Comparison of ENCODE assay signal across 8 cellular contexts in the genomic region with DNA sequence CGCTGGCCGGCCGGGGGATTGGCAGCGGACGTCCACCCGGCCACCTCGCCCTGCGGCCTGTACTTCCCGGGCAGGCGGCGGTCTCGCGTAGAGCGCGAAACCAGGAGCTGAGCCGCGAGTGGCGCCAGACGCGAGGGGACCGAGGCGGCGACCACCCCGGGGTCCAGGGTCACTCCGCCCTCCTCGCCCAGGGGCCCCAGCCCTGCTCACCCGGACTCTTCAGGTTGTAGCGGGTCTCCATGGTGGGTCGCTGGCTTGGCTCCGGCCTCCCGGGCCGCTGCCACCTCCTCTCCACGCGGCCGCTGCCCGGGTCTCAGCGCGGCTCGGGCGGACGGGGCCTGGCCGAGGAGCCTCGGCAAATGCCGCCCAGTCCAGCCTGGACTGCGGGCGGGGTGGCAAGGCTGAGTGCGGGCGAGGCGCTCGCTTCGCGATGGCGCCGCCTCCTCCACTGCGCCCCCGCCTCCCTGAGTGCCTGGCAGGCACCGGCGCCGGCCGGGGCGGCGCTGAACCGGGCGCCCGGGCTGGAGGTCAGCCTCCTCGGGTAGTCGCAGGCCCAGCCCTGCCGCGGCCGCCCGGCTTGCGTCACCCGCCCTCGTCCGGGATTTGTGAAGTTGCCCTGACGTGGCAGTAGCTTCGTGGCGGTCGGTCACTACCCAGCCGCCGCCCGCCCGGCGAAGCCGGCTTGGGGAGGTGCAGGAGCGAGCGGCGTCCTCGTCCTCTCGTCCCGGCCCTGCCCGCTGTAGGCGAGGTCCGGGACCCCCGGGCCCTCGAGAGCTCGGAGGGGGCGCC.
DNase-seq lines count a peak whose midpoint lies in the region; ATAC-seq and TF ChIP-seq lines count a peak whose summit lies in the region.

A gene with protein sequence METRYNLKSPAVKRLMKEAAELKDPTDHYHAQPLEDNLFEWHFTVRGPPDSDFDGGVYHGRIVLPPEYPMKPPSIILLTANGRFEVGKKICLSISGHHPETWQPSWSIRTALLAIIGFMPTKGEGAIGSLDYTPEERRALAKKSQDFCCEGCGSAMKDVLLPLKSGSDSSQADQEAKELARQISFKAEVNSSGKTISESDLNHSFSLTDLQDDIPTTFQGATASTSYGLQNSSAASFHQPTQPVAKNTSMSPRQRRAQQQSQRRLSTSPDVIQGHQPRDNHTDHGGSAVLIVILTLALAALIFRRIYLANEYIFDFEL (minus strand): TSS at position 394 of the 789 bp plus-strand sequence. CDS start 153 bp downstream, at position 241.

- DNase-seq in NCI-H82 (lab: John Stamatoyannopoulos, UW) (peak; percentile 69), NCI-H82 treated with DMSO at 0.1 percent for 48 hours (lab: John Stamatoyannopoulos, UW; ENCODE audit: unreplicated experiment) (no peak), NCI-H2171 (lab: John Stamatoyannopoulos, UW) (peak; percentile 42), choroid plexus epithelial cell (ENCODE audit: low read depth) (peak; percentile 95), kidney tubule cell (ENCODE audit: low spot score) (peak; percentile 94)
- peak; percentile 57 to 71 for DNase-seq in activated CD4-positive, alpha-beta T cell treated with anti-CD3 and anti-CD28 coated beads for 4 hours
- DNase-seq in stimulated activated CD4-positive, alpha-beta T cell treated with anti-CD3 and anti-CD28 coated beads, Interleukin-1b, Interleukin-23, amount 100 ng/mL, for 1 hour (ENCODE audit: low read depth in 2 of 2) = peak; percentile 35 to 50

- H3K4me3 ChIP-seq in choroid plexus epithelial cell (ENCODE audit: low read depth, low read length) = peak within 1 kb of the TSS; percentile 92

- ATAC-seq in HG02870 (IDR thresholded peaks at IDR 0.05; ENCODE audit: unreplicated experiment) = peak; percentile 42

- no peak for TF ChIP-seq CTCF in choroid plexus epithelial cell (conservative IDR thresholded peaks at IDR 0.05; ENCODE audit: low read depth, low read length)
